In genomic region chr4:152534541-152535231, GRCh38 we compare ENCODE assay signal across 1 cellular context.
TF ChIP-seq lines count a peak whose summit lies in the region.

No MANE protein-coding gene starts in this region.

TF ChIP-seq in K562, 482 proteins besides CTCF, POLR2A, EP300 and RAD21 (continued from another document):
- TF ChIP-seq CAMTA2 (CRISPR knock-in tag; conservative IDR thresholded peaks at IDR 0.05) (no peak), YY1 (IDR thresholded peaks at IDR 0.05; ENCODE audit: borderline replicate concordance in 1 of 3, control insufficient read depth in 1 of 3, extremely low read depth in 1 of 3, insufficient read depth in 3 of 3, insufficient read length in 1 of 3, insufficient replicate concordance in 2 of 3, low read depth in 1 of 3, low read length in 2 of 3) (no peak), ZKSCAN3 (CRISPR knock-in tag; IDR thresholded peaks at IDR 0.05) (no peak), ERF (CRISPR knock-in tag; IDR thresholded peaks at IDR 0.05) (no peak), ZNF584 (CRISPR knock-in tag; IDR thresholded peaks at IDR 0.05; ENCODE audit: low read depth) (no peak), NCOA4 (IDR thresholded peaks at IDR 0.05; ENCODE audit: partially characterized antibody) (no peak), HNRNPLL (IDR thresholded peaks at IDR 0.05; ENCODE audit: low read depth, low read length, poor library complexity, severe bottlenecking) (peak; percentile 53)
- TF ChIP-seq, protein P1, sequence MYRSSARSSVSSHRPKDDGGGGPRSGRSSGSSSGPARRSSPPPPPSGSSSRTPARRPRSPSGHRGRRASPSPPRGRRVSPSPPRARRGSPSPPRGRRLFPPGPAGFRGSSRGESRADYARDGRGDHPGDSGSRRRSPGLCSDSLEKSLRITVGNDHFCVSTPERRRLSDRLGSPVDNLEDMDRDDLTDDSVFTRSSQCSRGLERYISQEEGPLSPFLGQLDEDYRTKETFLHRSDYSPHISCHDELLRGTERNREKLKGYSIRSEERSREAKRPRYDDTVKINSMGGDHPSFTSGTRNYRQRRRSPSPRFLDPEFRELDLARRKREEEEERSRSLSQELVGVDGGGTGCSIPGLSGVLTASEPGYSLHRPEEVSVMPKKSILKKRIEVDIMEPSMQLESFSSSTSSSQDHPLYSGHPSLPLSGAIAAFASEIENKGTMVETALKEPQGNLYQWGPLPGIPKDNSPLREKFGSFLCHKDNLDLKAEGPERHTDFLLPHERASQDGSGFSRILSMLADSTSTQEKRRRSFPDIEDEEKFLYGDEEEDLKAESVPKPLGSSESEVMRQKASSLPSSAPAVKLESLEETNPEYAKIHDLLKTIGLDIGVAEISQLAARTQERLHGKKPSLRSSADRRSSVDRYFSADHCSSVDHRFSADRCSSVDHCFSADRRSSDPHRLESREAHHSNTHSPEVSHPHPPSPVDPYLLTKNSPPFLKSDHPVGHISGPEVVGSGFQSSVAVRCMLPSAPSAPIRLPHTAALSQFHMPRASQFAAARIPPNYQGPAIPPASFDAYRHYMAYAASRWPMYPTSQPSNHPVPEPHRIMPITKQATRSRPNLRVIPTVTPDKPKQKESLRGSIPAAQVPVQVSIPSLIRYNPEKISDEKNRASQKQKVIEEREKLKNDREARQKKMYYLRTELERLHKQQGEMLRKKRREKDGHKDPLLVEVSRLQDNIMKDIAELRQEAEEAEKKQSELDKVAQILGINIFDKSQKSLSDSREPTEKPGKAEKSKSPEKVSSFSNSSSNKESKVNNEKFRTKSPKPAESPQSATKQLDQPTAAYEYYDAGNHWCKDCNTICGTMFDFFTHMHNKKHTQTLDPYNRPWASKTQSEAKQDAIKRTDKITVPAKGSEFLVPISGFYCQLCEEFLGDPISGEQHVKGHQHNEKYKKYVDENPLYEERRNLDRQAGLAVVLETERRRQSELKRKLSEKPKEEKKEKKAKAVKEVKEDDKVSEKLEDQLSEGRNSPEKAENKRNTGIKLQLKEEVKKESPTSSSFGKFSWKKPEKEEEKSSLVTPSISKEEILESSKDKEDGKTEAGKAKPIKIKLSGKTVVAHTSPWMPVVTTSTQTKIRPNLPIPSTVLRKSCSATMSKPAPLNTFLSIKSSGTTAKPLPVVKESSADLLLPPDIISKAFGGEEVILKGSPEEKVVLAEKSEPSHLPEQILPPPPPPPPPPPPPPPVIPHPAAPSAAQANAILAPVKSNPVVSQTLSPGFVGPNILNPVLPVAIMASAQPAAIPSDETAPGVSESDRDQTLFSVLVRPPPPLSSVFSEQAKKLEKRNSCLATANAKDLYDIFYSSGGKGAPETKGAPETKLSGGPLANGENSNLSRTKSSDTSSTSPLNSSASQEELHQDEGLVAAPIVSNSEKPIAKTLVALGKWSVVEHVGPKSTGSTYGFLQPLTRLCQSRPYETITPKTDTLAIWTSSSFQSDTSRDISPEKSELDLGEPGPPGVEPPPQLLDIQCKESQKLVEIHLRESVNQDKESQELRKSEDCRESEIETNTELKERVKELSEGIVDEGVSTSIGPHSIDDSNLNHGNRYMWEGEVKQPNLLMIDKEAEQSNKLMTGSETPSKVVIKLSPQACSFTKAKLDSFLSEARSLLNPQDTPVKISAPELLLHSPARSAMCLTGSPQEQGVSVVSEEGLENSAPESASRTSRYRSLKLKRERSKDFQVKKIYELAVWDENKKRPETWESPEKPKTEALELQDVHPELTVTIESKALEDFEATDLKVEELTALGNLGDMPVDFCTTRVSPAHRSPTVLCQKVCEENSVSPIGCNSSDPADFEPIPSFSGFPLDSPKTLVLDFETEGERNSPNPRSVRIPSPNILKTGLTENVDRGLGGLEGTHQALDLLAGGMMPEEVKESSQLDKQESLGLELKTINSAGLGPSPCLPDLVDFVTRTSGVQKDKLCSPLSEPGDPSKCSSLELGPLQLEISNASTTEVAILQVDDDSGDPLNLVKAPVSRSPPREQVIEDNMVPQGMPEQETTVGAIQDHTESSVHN (IDR thresholded peaks at IDR 0.05; ENCODE audit: borderline replicate concordance in 1 of 2, low read depth in 1 of 2), result no peak
